ENCODE assay signal across 1 cellular context in genomic region chr6:32933661-32934085, GRCh38.
TF ChIP-seq lines count a peak whose summit lies in the region.

No MANE protein-coding gene starts in this region.

TF ChIP-seq in GM12878, 131 proteins besides CTCF, POLR2A, EP300 and RAD21 (continued from another document):
- TF ChIP-seq TAF1 (IDR thresholded peaks at IDR 0.05; ENCODE audit: borderline replicate concordance, low read depth, low read length) = no peak
- TF ChIP-seq SKIL (IDR thresholded peaks at IDR 0.05; ENCODE audit: low read depth, poor library complexity, severe bottlenecking) = no peak
- TF ChIP-seq SIX5 (IDR thresholded peaks at IDR 0.05; ENCODE audit: low read depth, low read length, severe bottlenecking) = no peak
- no peak for TF ChIP-seq PAX8 (IDR thresholded peaks at IDR 0.05)
- TF ChIP-seq POLR2AphosphoS5 (IDR thresholded peaks at IDR 0.05; ENCODE audit: low read length) = no peak
- no peak for TF ChIP-seq MEF2B (IDR thresholded peaks at IDR 0.05; ENCODE audit: partially characterized antibody, poor library complexity, severe bottlenecking)
- peak; percentile 37; the same call in 1 of the 2 replicates for TF ChIP-seq MTA3 (IDR thresholded peaks at IDR 0.05; ENCODE audit: borderline replicate concordance, low read length)
- no peak for TF ChIP-seq BCLAF1 (IDR thresholded peaks at IDR 0.05)
- no peak for TF ChIP-seq TCF7 (IDR thresholded peaks at IDR 0.05; ENCODE audit: borderline replicate concordance)
- TF ChIP-seq SIN3A (IDR thresholded peaks at IDR 0.05; ENCODE audit: low read depth, low read length) = no peak
- TF ChIP-seq ZZZ3 (IDR thresholded peaks at IDR 0.05; ENCODE audit: control insufficient read depth, insufficient read length, low read depth) = no peak
- no peak; the same call in 1 of the 2 replicates for TF ChIP-seq PML (IDR thresholded peaks at IDR 0.05; ENCODE audit: low read length)
- TF ChIP-seq DPF2 (IDR thresholded peaks at IDR 0.05) = no peak
- TF ChIP-seq CBX5 (IDR thresholded peaks at IDR 0.05; ENCODE audit: low read depth) = no peak
- no peak for TF ChIP-seq NFYA (IDR thresholded peaks at IDR 0.05; ENCODE audit: borderline replicate concordance, low read depth, low read length)
- TF ChIP-seq BACH1 (IDR thresholded peaks at IDR 0.05; ENCODE audit: borderline replicate concordance) = no peak
- no peak for TF ChIP-seq WRNIP1 (IDR thresholded peaks at IDR 0.05; ENCODE audit: borderline replicate concordance, low read depth, low read length)
- no peak for TF ChIP-seq HSF1 (IDR thresholded peaks at IDR 0.05; ENCODE audit: low read depth, low read length)
- TF ChIP-seq STAT3 (IDR thresholded peaks at IDR 0.05; ENCODE audit: low read depth, low read length) = no peak
- no peak for TF ChIP-seq E2F8 (IDR thresholded peaks at IDR 0.05; ENCODE audit: low read depth, partially characterized antibody)
- TF ChIP-seq ELK1 (IDR thresholded peaks at IDR 0.05; ENCODE audit: low read depth, low read length) = no peak
- TF ChIP-seq BHLHE40 (IDR thresholded peaks at IDR 0.05; ENCODE audit: borderline replicate concordance in 1 of 2, low read depth in 2 of 2, low read length in 1 of 2) = 0 out of 4 replicates have a peak, but pooled peaks of 1 of the 2 experiments have one; percentile 25
- no peak for TF ChIP-seq MTA2 (IDR thresholded peaks at IDR 0.05; ENCODE audit: low read depth)
- no peak for TF ChIP-seq KLF5 (IDR thresholded peaks at IDR 0.05; ENCODE audit: partially characterized antibody)
- peak; percentile 81 for TF ChIP-seq EED (IDR thresholded peaks at IDR 0.05; ENCODE audit: low read depth)
- TF ChIP-seq POLR2AphosphoS2 (IDR thresholded peaks at IDR 0.05; ENCODE audit: low read depth, low read length) = peak; percentile 81; the same call in 1 of the 2 replicates
- no peak for TF ChIP-seq PRDM15 (CRISPR knock-in tag; IDR thresholded peaks at IDR 0.05)
- TF ChIP-seq TCF3 (IDR thresholded peaks at IDR 0.05; ENCODE audit: borderline replicate concordance, insufficient read depth, low read depth, low read length) = no peak
- TF ChIP-seq POU2F2 (IDR thresholded peaks at IDR 0.05; ENCODE audit: borderline replicate concordance, low read depth, low read length) = no peak
- no peak for TF ChIP-seq RFX5 (IDR thresholded peaks at IDR 0.05; ENCODE audit: low read depth, low read length)
- TF ChIP-seq CEBPB (IDR thresholded peaks at IDR 0.05; ENCODE audit: borderline replicate concordance in 1 of 2, low read depth in 2 of 2, low read length in 2 of 2) = no peak
